11 cellular contexts compared by ENCODE assay signal in the genomic region with DNA sequence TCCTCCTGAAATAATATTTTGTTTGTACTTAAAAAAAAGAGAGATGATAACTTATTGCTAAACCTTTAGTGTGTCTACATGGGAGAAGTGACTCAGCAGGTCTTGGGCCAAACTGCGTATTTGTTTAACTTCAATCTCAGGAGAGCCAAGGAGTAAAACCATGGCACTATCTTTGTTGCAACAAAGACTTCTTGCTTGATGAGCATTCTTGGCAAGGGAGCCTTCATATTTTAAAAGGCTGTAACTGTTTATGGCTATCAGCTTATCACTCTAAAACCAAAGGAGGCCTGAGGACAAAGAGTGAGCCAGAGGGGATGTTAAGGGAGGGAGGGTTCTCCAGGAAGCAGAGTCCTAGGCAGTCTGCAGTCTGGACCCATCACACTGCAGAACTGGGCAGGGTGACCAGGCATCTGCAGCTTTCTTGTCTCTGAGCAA.
DNase-seq lines count a peak whose midpoint lies in the region; ATAC-seq lines count a peak whose summit lies in the region.
"Had no signal": no experiment of that assay in that cellular context is flagged by ENCODE, and none has a peak within 500 bp of the region (broad histone marks: within the 10 kb centered on the region; RNA-seq: fewer than 3 reads in every experiment).

No MANE protein-coding gene starts in this region.

- no peaks in the 10 kb centered on the region for H3K9me3 ChIP-seq in SJSA1 (replicated peaks)

- H3K27ac ChIP-seq in SJSA1 = peak overlapping the region; percentile 89
- H3K27ac ChIP-seq: dorsolateral prefrontal cortex had no signal

- H3K36me3 ChIP-seq in SJSA1 = no peaks in the 10 kb centered on the region

- peak; percentile 81 for DNase-seq in ELR (ENCODE audit: low read depth)
- DNase-seq in SJSA1 (ENCODE audit: low read depth in 1 of 2, low spot score in 2 of 2) = peak in 1 of 2 experiments; percentile 60
- peak; percentile 97 for DNase-seq in fibroblast of peridontal ligament (ENCODE audit: extremely low read depth)
- peak; percentile 71 for DNase-seq in renal cortical epithelial cell (ENCODE audit: low read depth)
- DNase-seq in activated naive CD4-positive, alpha-beta T cell (lab: John Stamatoyannopoulos, UW) = no peak
- no peak for DNase-seq in stimulated activated CD4-positive, alpha-beta T cell treated with anti-CD3 and anti-CD28 coated beads, Interleukin-4, amount 100 ng/mL, for 24 hours
- DNase-seq: dorsolateral prefrontal cortex; stimulated activated naive CD4-positive, alpha-beta T cell treated with Interleukin-2 at 50 U/mL for 16 hours had no signal

- ATAC-seq in HG02938 (IDR thresholded peaks at IDR 0.05; ENCODE audit: unreplicated experiment) = no peak
- ATAC-seq in GM19467 (IDR thresholded peaks at IDR 0.05; ENCODE audit: unreplicated experiment) = no peak
- ATAC-seq: Panc1 had no signal

- no peaks in the 10 kb centered on the region for H3K27me3 ChIP-seq in SJSA1 (replicated peaks)
- H3K27me3 ChIP-seq: dorsolateral prefrontal cortex had no signal

- H3K4me3 ChIP-seq in SJSA1 = no peak overlapping the region
- H3K4me3 ChIP-seq: dorsolateral prefrontal cortex had no signal

- peaks cover 50% of the 10 kb centered on the region for H3K4me1 ChIP-seq in SJSA1 (replicated peaks)

Comparison
In these comparisons a context has a peak if more than half of its experiments do, and no peak if none do; other contexts are left out.
1. DNase-seq: peak in ELR (single experiment), fibroblast of peridontal ligament (single experiment) and renal cortical epithelial cell (single experiment); none in activated naive CD4-positive, alpha-beta T cell (0 of 4) and stimulated activated CD4-positive, alpha-beta T cell treated with anti-CD3 and anti-CD28 coated beads, Interleukin-4, amount 100 ng/mL, for 24 hours (single experiment).